In the genomic region with DNA sequence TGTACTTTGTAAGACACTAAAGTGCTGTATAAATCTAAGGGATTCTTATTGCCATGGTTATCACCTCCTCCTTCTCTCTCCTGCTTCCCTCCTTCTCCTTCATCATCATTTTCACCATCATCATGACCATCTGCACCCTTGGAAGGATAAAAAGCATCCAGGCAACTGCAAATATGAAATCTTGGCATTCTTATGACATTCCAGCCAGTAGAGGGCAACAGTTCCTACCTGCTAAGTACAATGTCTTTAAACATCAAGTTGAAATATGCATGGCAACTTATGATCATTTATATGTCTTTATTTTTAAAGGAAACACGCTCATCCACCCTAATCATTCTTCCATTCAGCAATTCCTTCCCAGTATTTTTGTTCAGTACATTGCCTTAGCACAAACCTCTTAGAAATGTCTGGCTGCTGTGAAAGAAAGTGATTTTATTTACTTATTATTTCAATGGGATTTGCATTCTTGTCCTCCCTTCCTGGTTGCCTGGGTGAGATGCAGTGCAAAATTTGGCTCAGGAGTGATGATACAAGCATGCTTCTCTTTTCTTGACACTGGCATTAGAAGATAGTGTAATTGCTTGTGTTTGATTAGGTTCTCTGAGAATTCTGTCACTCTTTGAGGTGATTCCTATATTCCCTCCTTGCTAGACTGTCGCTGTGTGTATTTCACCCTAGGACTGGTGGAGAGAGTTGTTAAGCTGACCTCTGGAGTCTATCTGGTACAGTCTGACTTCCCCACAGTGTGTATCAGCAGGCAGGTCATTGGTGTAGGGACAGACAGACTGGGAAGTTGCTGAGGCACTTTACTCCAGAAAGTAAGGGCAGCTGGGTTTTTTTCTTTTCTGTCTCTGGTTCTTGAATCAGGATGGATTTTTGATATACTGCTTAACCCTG, we compare ENCODE assay signal across 7 cellular contexts.
DNase-seq lines count a peak whose midpoint lies in the region; ATAC-seq and TF ChIP-seq lines count a peak whose summit lies in the region.

No MANE protein-coding gene starts in this region.

- peak; percentile 48 for ATAC-seq in mucosa of descending colon
- ATAC-seq in GM21576 (IDR thresholded peaks at IDR 0.05; ENCODE audit: unreplicated experiment) = no peak
- no peak for ATAC-seq in activated CD8-positive, alpha-beta memory T cell treated with anti-CD3 and anti-CD28 coated beads, Interleukin-2, amount 10 ng/mL, durations not matched to agents 7 days and 5 days

- no peak overlapping the region for H3K4me3 Mint-ChIP-seq in activated CD4-positive, alpha-beta memory T cell treated with anti-CD3 and anti-CD28 coated beads, Interleukin-2, amount 10 ng/mL, durations not matched to agents 7 days and 5 days
- no peak overlapping the region for H3K4me3 Mint-ChIP-seq in activated CD8-positive, alpha-beta memory T cell treated with anti-CD3 and anti-CD28 coated beads, Interleukin-2, amount 10 ng/mL, durations not matched to agents 7 days and 5 days

- H3K4me3 ChIP-seq in mucosa of descending colon = no peak overlapping the region

- TF ChIP-seq CTCF in GM12873 (IDR thresholded peaks at IDR 0.05; ENCODE audit: insufficient read depth, low read depth, low read length, missing control alignments) (peak; percentile 41), mucosa of descending colon (IDR thresholded peaks at IDR 0.05) (peak; percentile 11)

- CTCF ChIA-PET in activated CD4-positive, alpha-beta memory T cell treated with anti-CD3 and anti-CD28 coated beads, Interleukin-2, amount 10 ng/mL, durations not matched to agents 7 days and 5 days (lab: Charles Lee) = no interaction called here
- CTCF ChIA-PET in activated CD8-positive, alpha-beta memory T cell treated with anti-CD3 and anti-CD28 coated beads, Interleukin-2, amount 10 ng/mL, durations not matched to agents 7 days and 5 days (lab: Charles Lee) = no interaction called here

- no peaks in the 10 kb centered on the region for H3K36me3 Mint-ChIP-seq in activated CD4-positive, alpha-beta memory T cell treated with anti-CD3 and anti-CD28 coated beads, Interleukin-2, amount 10 ng/mL, durations not matched to agents 7 days and 5 days (ENCODE audit: low read depth)
- no peaks in the 10 kb centered on the region for H3K36me3 Mint-ChIP-seq in activated CD8-positive, alpha-beta memory T cell treated with anti-CD3 and anti-CD28 coated beads, Interleukin-2, amount 10 ng/mL, durations not matched to agents 7 days and 5 days

- DNase-seq in NCI-H1105 treated with DMSO at 0.1 percent for 48 hours (lab: John Stamatoyannopoulos, UW) = peak; percentile 54
- DNase-seq in cerebellar cortex (ENCODE audit: low spot score) = peak; percentile 49
- DNase-seq in mucosa of descending colon = peak in 1 of 3 donors; percentile 65
- DNase-seq in activated CD4-positive, alpha-beta memory T cell treated with anti-CD3 and anti-CD28 coated beads, Interleukin-2, amount 10 ng/mL, durations not matched to agents 7 days and 5 days = no peak
- no peak for DNase-seq in activated CD8-positive, alpha-beta memory T cell treated with anti-CD3 and anti-CD28 coated beads, Interleukin-2, amount 10 ng/mL, durations not matched to agents 7 days and 5 days

- POLR2A ChIA-PET in activated CD4-positive, alpha-beta memory T cell treated with anti-CD3 and anti-CD28 coated beads, Interleukin-2, amount 10 ng/mL, durations not matched to agents 7 days and 5 days (lab: Charles Lee) = no interaction called here

- no peaks in the 10 kb centered on the region for H3K9me3 ChIP-seq in mucosa of descending colon

- H3K4me1 ChIP-seq in mucosa of descending colon (ENCODE audit: low read depth) = no peaks in the 10 kb centered on the region

- peaks cover 2% of the 10 kb centered on the region for H3K9me3 Mint-ChIP-seq in activated CD4-positive, alpha-beta memory T cell treated with anti-CD3 and anti-CD28 coated beads, Interleukin-2, amount 10 ng/mL, durations not matched to agents 7 days and 5 days
- H3K9me3 Mint-ChIP-seq in activated CD8-positive, alpha-beta memory T cell treated with anti-CD3 and anti-CD28 coated beads, Interleukin-2, amount 10 ng/mL, durations not matched to agents 7 days and 5 days (ENCODE audit: low read depth) = no peaks in the 10 kb centered on the region

- no peaks in the 10 kb centered on the region for H3K36me3 ChIP-seq in mucosa of descending colon (ENCODE audit: low read depth)

- no peaks in the 10 kb centered on the region for H3K27me3 Mint-ChIP-seq in activated CD4-positive, alpha-beta memory T cell treated with anti-CD3 and anti-CD28 coated beads, Interleukin-2, amount 10 ng/mL, durations not matched to agents 7 days and 5 days
- H3K27me3 Mint-ChIP-seq in activated CD8-positive, alpha-beta memory T cell treated with anti-CD3 and anti-CD28 coated beads, Interleukin-2, amount 10 ng/mL, durations not matched to agents 7 days and 5 days = no peaks in the 10 kb centered on the region

- H3K4me1 Mint-ChIP-seq in activated CD4-positive, alpha-beta memory T cell treated with anti-CD3 and anti-CD28 coated beads, Interleukin-2, amount 10 ng/mL, durations not matched to agents 7 days and 5 days = no peaks in the 10 kb centered on the region
- H3K4me1 Mint-ChIP-seq in activated CD8-positive, alpha-beta memory T cell treated with anti-CD3 and anti-CD28 coated beads, Interleukin-2, amount 10 ng/mL, durations not matched to agents 7 days and 5 days = no peaks in the 10 kb centered on the region

- intact Hi-C loops in mucosa of descending colon (cut with DNase I, micrococcal nuclease) = no loop called here

- H3K27ac Mint-ChIP-seq in activated CD4-positive, alpha-beta memory T cell treated with anti-CD3 and anti-CD28 coated beads, Interleukin-2, amount 10 ng/mL, durations not matched to agents 7 days and 5 days = no peak overlapping the region
- H3K27ac Mint-ChIP-seq in activated CD8-positive, alpha-beta memory T cell treated with anti-CD3 and anti-CD28 coated beads, Interleukin-2, amount 10 ng/mL, durations not matched to agents 7 days and 5 days = no peak overlapping the region

Comparison
In these comparisons a context has a peak if more than half of its experiments do, and no peak if none do; other contexts are left out.
1. DNase-seq: peak in NCI-H1105 treated with DMSO at 0.1 percent for 48 hours (single experiment) and cerebellar cortex (single experiment); none in activated CD4-positive, alpha-beta memory T cell treated with anti-CD3 and anti-CD28 coated beads, Interleukin-2, amount 10 ng/mL, durations not matched to agents 7 days and 5 days (single experiment) and activated CD8-positive, alpha-beta memory T cell treated with anti-CD3 and anti-CD28 coated beads, Interleukin-2, amount 10 ng/mL, durations not matched to agents 7 days and 5 days (single experiment).